Comparison of ENCODE assay signal across 11 cellular contexts in the genomic region with DNA sequence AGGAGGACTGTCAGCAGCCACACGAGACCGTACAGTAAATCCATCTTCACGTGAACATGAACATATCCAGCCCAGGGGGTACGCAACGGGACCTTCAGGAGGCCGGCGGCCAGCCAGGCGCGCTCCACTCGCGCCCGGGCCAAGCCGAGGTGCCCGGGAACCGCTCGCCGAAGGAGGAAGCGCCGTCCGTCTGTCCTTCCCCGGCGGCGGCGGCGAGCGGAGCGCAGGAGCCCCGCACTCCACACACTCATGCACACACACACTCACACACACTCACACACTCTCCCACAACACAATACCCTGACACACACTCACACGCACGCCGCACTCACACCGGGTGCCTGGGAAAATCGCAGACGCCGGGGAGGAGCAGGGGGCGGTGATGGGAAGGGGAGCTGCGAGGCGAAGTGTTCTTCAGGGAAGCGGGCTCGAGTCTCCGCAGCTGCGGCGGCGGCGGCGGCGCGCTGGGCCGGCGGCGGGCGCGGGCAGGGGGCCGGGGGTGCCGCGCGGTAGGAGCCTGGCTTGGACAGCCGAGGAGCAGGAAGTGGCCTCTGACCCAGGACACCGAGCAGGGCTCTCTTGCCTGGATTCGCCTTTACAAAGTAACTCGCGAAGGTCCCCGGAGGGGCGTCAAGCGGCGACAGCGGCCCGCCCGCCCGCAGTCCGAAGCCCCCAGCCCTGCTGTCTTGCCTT. TPM values are rescaled to one million over a fixed set of nuclear protein-coding genes. Genes with fewer than 3 reads are reported as not detected.
DNase-seq lines count a peak whose midpoint lies in the region; ATAC-seq, FAIRE-seq and TF ChIP-seq lines count a peak whose summit lies in the region.
"Had no signal": no experiment of that assay in that cellular context is flagged by ENCODE, and none has a peak within 500 bp of the region (broad histone marks: within the 10 kb centered on the region; RNA-seq: fewer than 3 reads in every experiment).

No MANE protein-coding gene starts in this region.

- H3K36me3 ChIP-seq in HepG2 (replicated peaks in 1 of 2; ENCODE audit: control insufficient read depth in 1 of 2, insufficient read depth in 2 of 2, low read length in 2 of 2): no peaks in the 10 kb centered on the region
- H3K36me3 ChIP-seq in tibial nerve: no peaks in the 10 kb centered on the region

- no peak overlapping the region for H3K27ac ChIP-seq in HepG2 (ENCODE audit: extremely low read length, insufficient read depth, low read length)
- no peak overlapping the region for H3K27ac ChIP-seq in tibial nerve
- H3K27ac ChIP-seq: C4-2B had no signal

- TF ChIP-seq CTCF in astrocyte of the spinal cord (IDR thresholded peaks at IDR 0.05; ENCODE audit: low read depth, low read length): no peak
- TF ChIP-seq CTCF in HepG2 (CRISPR knock-in tag; IDR thresholded peaks at IDR 0.05): no peak
- no peak for TF ChIP-seq CTCF in tibial nerve (IDR thresholded peaks at IDR 0.05)

- TF ChIP-seq POLR2A in HepG2 (IDR thresholded peaks at IDR 0.05; ENCODE audit: insufficient read depth in 1 of 2, low read depth in 2 of 2, low read length in 2 of 2) (no peak), tibial nerve (IDR thresholded peaks at IDR 0.05) (no peak)

- 0 out of 2 replicates have a peak overlapping the region, but pooled peaks have one; percentile 12 for H3K4me2 ChIP-seq in HepG2 (ENCODE audit: low read depth, low read length)

- no peak overlapping the region for H3K9ac ChIP-seq in HepG2 (ENCODE audit: insufficient read depth, low read depth, low read length)

- H3K27me3 ChIP-seq in HepG2 (ENCODE audit: control insufficient read depth in 1 of 2, insufficient read depth in 2 of 2, low read length in 2 of 2) (peaks cover 1 to 25% of the 10 kb centered on the region in 2 experiments; a peak in 4 of 5 replicates), tibial nerve (peaks cover 0 to 51% of the 10 kb centered on the region in 2 donors)

- CTCF ChIA-PET in activated CD8-positive, alpha-beta memory T cell treated with anti-CD3 and anti-CD28 coated beads, Interleukin-2, amount 10 ng/mL, durations not matched to agents 7 days and 5 days (lab: Charles Lee): no interaction called here
- CTCF ChIA-PET in HepG2 (lab: Yijun Ruan, JAX; ENCODE audit: low intra/inter-chr PET ratio, low total read pairs): no interaction called here

- WGBS in HepG2 (ENCODE audit: low lambda C conversion rate): 9% methylated on average over 28 of the region's 71 CpGs
- WGBS in tibial nerve, 2 donors: 1 to 2% methylated on average over 11 to 51 of the region's 71 CpGs

- in situ Hi-C loops in astrocyte of the spinal cord (cut with HindIII; ENCODE audit: low sequenced_read_pairs): no loop called here
- in situ Hi-C loops in HepG2 (cut with HindIII; ENCODE audit: extremely low pct_ligation_motif_present, low pct_unique_long_range_greater_than_20kb): no loop called here

- intact Hi-C loops in HepG2 (cut with micrococcal nuclease; ENCODE audit: unreplicated experiment): no loop called here

- no peaks in the 10 kb centered on the region for H4K20me1 ChIP-seq in HepG2 (ENCODE audit: insufficient read depth, low read length)

- ATAC-seq in activated CD8-positive, alpha-beta memory T cell treated with anti-CD3 and anti-CD28 coated beads, Interleukin-2, amount 10 ng/mL, durations not matched to agents 7 days and 5 days: no peak
- ATAC-seq in HepG2: peak; percentile 41
- ATAC-seq in GM21619 (IDR thresholded peaks at IDR 0.05; ENCODE audit: unreplicated experiment): no peak

- POLR2A ChIA-PET in HepG2 (lab: Yijun Ruan, JAX): no interaction called here

- no peaks in the 10 kb centered on the region for H3K4me1 Mint-ChIP-seq in activated CD8-positive, alpha-beta memory T cell treated with anti-CD3 and anti-CD28 coated beads, Interleukin-2, amount 10 ng/mL, durations not matched to agents 7 days and 5 days

- BruUV-seq in HepG2 (replicated peaks; lab: Mats Ljungman, UMichigan): no TSS peak

- peaks cover 5% of the 10 kb centered on the region for H3K36me3 Mint-ChIP-seq in activated CD8-positive, alpha-beta memory T cell treated with anti-CD3 and anti-CD28 coated beads, Interleukin-2, amount 10 ng/mL, durations not matched to agents 7 days and 5 days

- H2AFZ ChIP-seq in HepG2 (ENCODE audit: low read length): no peak overlapping the region

- no peaks in the 10 kb centered on the region for H3K4me1 ChIP-seq in HepG2 (ENCODE audit: insufficient read depth, low read length)
- H3K4me1 ChIP-seq in tibial nerve: peaks cover 0 to 28% (median 0%) of the 10 kb centered on the region in 4 donors

- H3K27me3 Mint-ChIP-seq in activated CD8-positive, alpha-beta memory T cell treated with anti-CD3 and anti-CD28 coated beads, Interleukin-2, amount 10 ng/mL, durations not matched to agents 7 days and 5 days: peaks cover 50% of the 10 kb centered on the region

- H3K4me3 Mint-ChIP-seq in activated CD8-positive, alpha-beta memory T cell treated with anti-CD3 and anti-CD28 coated beads, Interleukin-2, amount 10 ng/mL, durations not matched to agents 7 days and 5 days: no peak overlapping the region

- no peaks in the 10 kb centered on the region for H3K9me3 Mint-ChIP-seq in activated CD8-positive, alpha-beta memory T cell treated with anti-CD3 and anti-CD28 coated beads, Interleukin-2, amount 10 ng/mL, durations not matched to agents 7 days and 5 days (ENCODE audit: low read depth)

- TF ChIP-seq RAD21 in HepG2 (CRISPR knock-in tag; IDR thresholded peaks at IDR 0.05): no peak

- H3K79me2 ChIP-seq in HepG2 (ENCODE audit: insufficient read depth, low read length): no peaks in the 10 kb centered on the region

- DNase-seq in activated CD8-positive, alpha-beta memory T cell treated with anti-CD3 and anti-CD28 coated beads, Interleukin-2, amount 10 ng/mL, durations not matched to agents 7 days and 5 days: no peak
- no peak for DNase-seq in activated CD8-positive, alpha-beta memory T cell treated with anti-CD3 and anti-CD28 coated beads, Interleukin-2, amount 50 U/mL, for 48 hours
- DNase-seq in astrocyte of the spinal cord (ENCODE audit: low read depth, low spot score): peak; percentile 0
- DNase-seq in HepG2 (ENCODE audit: low spot score): no peak
- no peak for DNase-seq in tibial nerve (ENCODE audit: low spot score in 2 of 2)
- DNase-seq in SW 1271 (lab: John Stamatoyannopoulos, UW): no peak
- no peak for DNase-seq in HCEC 1CT
- DNase-seq: activated CD4-positive, CD25-positive, alpha-beta regulatory T cell treated with anti-CD3 and anti-CD28 coated beads, Interleukin-2, amount 50 U/mL, for 72 hours; NCI-H226 had no signal

- H3K4me3 ChIP-seq in astrocyte of the spinal cord (ENCODE audit: low read depth, low read length) (peak overlapping the region; percentile 23), HepG2 (replicated peaks in 1 of 3; ENCODE audit: insufficient read depth in 1 of 3, low read depth in 2 of 3, low read length in 3 of 3) (peak overlapping the region in 1 of 3 experiments; percentile 40; a peak in 2 of 6 replicates), tibial nerve (peak overlapping the region in 3 of 4 donors; percentile 9 to 43 (median 37))

- FAIRE-seq in HepG2 (lab: Jason Lieb, UNC): no peak

- no peak for TF ChIP-seq EP300 in HepG2 (IDR thresholded peaks at IDR 0.05; ENCODE audit: low read depth in 2 of 2, low read length in 2 of 2)
- TF ChIP-seq EP300 in HepG2 (CRISPR knock-in tag; IDR thresholded peaks at IDR 0.05; ENCODE audit: borderline replicate concordance): no peak
- no peak for TF ChIP-seq EP300 in tibial nerve (IDR thresholded peaks at IDR 0.05)

- H3K9me3 ChIP-seq in HepG2 (ENCODE audit: low read length): no peaks in the 10 kb centered on the region
- no peaks in the 10 kb centered on the region for H3K9me3 ChIP-seq in tibial nerve

- H3K27ac Mint-ChIP-seq in activated CD8-positive, alpha-beta memory T cell treated with anti-CD3 and anti-CD28 coated beads, Interleukin-2, amount 10 ng/mL, durations not matched to agents 7 days and 5 days: peak overlapping the region; percentile 57

TF ChIP-seq in HepG2, 621 proteins besides CTCF, POLR2A, EP300 and RAD21 (continues in another document):
- TF ChIP-seq ZNF513 (CRISPR knock-in tag; conservative IDR thresholded peaks at IDR 0.05): no peak

RNA-seq across cellular contexts. Expression of gene MDGA2, which starts 0.7 kb away (rescaled TPM):
- total RNA-seq in activated CD8-positive, alpha-beta memory T cell treated with anti-CD3 and anti-CD28 coated beads, Interleukin-2, amount 10 ng/mL, durations not matched to agents 7 days and 5 days: not detected
- not detected in 2 replicates for total RNA-seq in HepG2 (2016; rRNA removed; fragmentation: Illumina TruSeq; extraction: Trizol)
- total RNA-seq in HepG2 (2016; cell fraction: cytosol; rRNA removed; fragmentation: Illumina TruSeq; extraction: Trizol; ENCODE audit: low read depth): not detected in 2 replicates
- not detected in 2 replicates for total RNA-seq in HepG2 (2016; cell fraction: insoluble cytoplasmic fraction; rRNA removed; fragmentation: Illumina TruSeq; extraction: Trizol)
- not detected in 2 replicates for total RNA-seq in HepG2 (2016; cell fraction: membrane; rRNA removed; fragmentation: Illumina TruSeq; extraction: Trizol)
- total RNA-seq in HepG2 (2016; cell fraction: nucleus; rRNA removed; fragmentation: Illumina TruSeq; extraction: Trizol): not detected in 2 replicates
- not detected in 2 replicates for polyA plus RNA-seq in HepG2 (2011; rRNA removed)
- not detected in 2 replicates for polyA plus RNA-seq in HepG2 (2011; cell fraction: cytosol; rRNA removed)
- polyA plus RNA-seq in HepG2 (2011; cell fraction: nucleus; rRNA removed): not detected in 2 replicates
- not detected in 2 replicates for polyA plus RNA-seq in HepG2 (2012)
- polyA plus RNA-seq in HepG2 (2016; cell fraction: cytosol; fragmentation: Illumina TruSeq; extraction: Trizol; ENCODE audit: low read depth): not detected in 2 replicates
- not detected in 2 replicates for polyA plus RNA-seq in HepG2 (2016; cell fraction: insoluble cytoplasmic fraction; fragmentation: Illumina TruSeq; extraction: Trizol; ENCODE audit: low read depth)
- polyA plus RNA-seq in HepG2 (2016; cell fraction: membrane; fragmentation: Illumina TruSeq; extraction: Trizol; ENCODE audit: low read depth): not detected in 2 replicates
- polyA plus RNA-seq in HepG2 (2016; cell fraction: nucleus; fragmentation: Illumina TruSeq; extraction: Trizol; ENCODE audit: insufficient read depth, low read depth): not detected in 2 replicates
- polyA minus RNA-seq in HepG2 (2011; rRNA and poly(A)+ RNA removed; ENCODE audit: low replicate concordance): 0.14 TPM in 1 of 2 replicates, not detected in the other
- polyA minus RNA-seq in HepG2 (2011; cell fraction: cytosol; rRNA and poly(A)+ RNA removed): not detected in 2 replicates
- not detected in 2 replicates for polyA minus RNA-seq in HepG2 (2011; cell fraction: nucleus; rRNA and poly(A)+ RNA removed)
- total RNA-seq in tibial nerve: under 1 TPM in 1 of 4 donors, not detected in 3; under 0.01 TPM
